ENCODE assay signal across 8 cellular contexts in genomic region chr7:151351027-151351426, GRCh38. TPM values are rescaled to one million over a fixed set of nuclear protein-coding genes. Genes with fewer than 3 reads are reported as not detected.
A peak's percentile ranks its signal among the peaks of the same experiment; 100 is the strongest.
DNase-seq lines count a peak whose midpoint lies in the region; ATAC-seq and TF ChIP-seq lines count a peak whose summit lies in the region.

No MANE protein-coding gene starts in this region.

- TF ChIP-seq CTCF in GM12865 (IDR thresholded peaks at IDR 0.05; ENCODE audit: insufficient read depth, low read depth, low read length, missing control alignments) (peak; percentile 62), OCI-LY7 (conservative IDR thresholded peaks at IDR 0.05; ENCODE audit: low read length) (peak; percentile 85)

- H3K4me3 Mint-ChIP-seq in activated naive CD8-positive, alpha-beta T cell treated with anti-CD3 and anti-CD28 coated beads, Interleukin-2, amount 50 U/mL, for 24 hours: peak overlapping the region; percentile 56

- peaks cover 9% of the 10 kb centered on the region; the same call in 1 of the 2 replicates for H3K79me2 ChIP-seq in OCI-LY7 (ENCODE audit: insufficient read depth, low read depth, low read length)

- ATAC-seq in activated naive CD8-positive, alpha-beta T cell treated with anti-CD3 and anti-CD28 coated beads, Interleukin-2, amount 50 U/mL, for 24 hours: peak; percentile 44
- ATAC-seq in HG02870 (IDR thresholded peaks at IDR 0.05; ENCODE audit: unreplicated experiment): no peak

- H3K9me3 ChIP-seq in OCI-LY7 (ENCODE audit: low read length): no peaks in the 10 kb centered on the region

- intact Hi-C loops in OCI-LY7 (cut with micrococcal nuclease; ENCODE audit: unreplicated experiment): loop anchor here (2.0 kb wide), 1 partner anchor 168 kb away; the partner anchor contains the start of gene RHEB

- no peaks in the 10 kb centered on the region for H3K9me3 Mint-ChIP-seq in activated naive CD8-positive, alpha-beta T cell treated with anti-CD3 and anti-CD28 coated beads, Interleukin-2, amount 50 U/mL, for 24 hours

- no peaks in the 10 kb centered on the region for H4K20me1 ChIP-seq in OCI-LY7 (ENCODE audit: insufficient read depth, low read length)

- H3K27ac Mint-ChIP-seq in activated naive CD8-positive, alpha-beta T cell treated with anti-CD3 and anti-CD28 coated beads, Interleukin-2, amount 50 U/mL, for 24 hours: peak overlapping the region; percentile 87

- no peaks in the 10 kb centered on the region for H3K9me2 ChIP-seq in OCI-LY7 (ENCODE audit: insufficient read depth, low read length)

- POLR2A ChIA-PET in OCI-LY7 (lab: Charles Lee): interaction anchor here (0.5 to 1.9 kb wide), 6 partner anchors 9 to 1980 kb away, joined by 3 to 5 read pairs (median 4); partner anchors contain the start of gene NUB1

- CTCF ChIA-PET in OCI-LY7 (lab: Charles Lee; ENCODE audit: unreplicated experiment): interaction anchor here (1.6 to 2.2 kb wide), 2 partner anchors 36 to 124 kb away, joined by 8 read pairs; partner anchors contain the start of gene ABCF2

- peak overlapping the region; percentile 94 for H3K27ac ChIP-seq in OCI-LY7 (ENCODE audit: low read depth, low read length, poor library complexity, severe bottlenecking)

- H2AFZ ChIP-seq in OCI-LY7 (ENCODE audit: low read length): no peak overlapping the region; the same call in 1 of the 2 replicates

- DNase-seq in GM12865 (ENCODE audit: low read depth) (peak; percentile 75), OCI-LY7 (ENCODE audit: low spot score) (peak; percentile 69), LoVo (ENCODE audit: low spot score) (no peak), middle frontal gyrus (ENCODE audit: extremely low spot score, low spot score) (no peak), NCI-H510A treated with DMSO at 0.1 percent for 48 hours (lab: John Stamatoyannopoulos, UW) (no peak)
- DNase-seq in activated naive CD8-positive, alpha-beta T cell treated with anti-CD3 and anti-CD28 coated beads, Interleukin-2, amount 50 U/mL, for 24 hours: peak; percentile 72
- peak; percentile 15 to 46 for DNase-seq in stimulated activated CD4-positive, alpha-beta T cell treated with anti-CD3 and anti-CD28 coated beads, Interleukin-1b, Interleukin-23, amount 100 ng/mL, for 4 hours (ENCODE audit: low read depth in 2 of 2)

- no peaks in the 10 kb centered on the region for H3K27me3 Mint-ChIP-seq in activated naive CD8-positive, alpha-beta T cell treated with anti-CD3 and anti-CD28 coated beads, Interleukin-2, amount 50 U/mL, for 24 hours

- H3K4me1 ChIP-seq in OCI-LY7 (ENCODE audit: insufficient read depth, low read length, poor library complexity, severe bottlenecking): peaks cover 58% of the 10 kb centered on the region

- H3K36me3 Mint-ChIP-seq in activated naive CD8-positive, alpha-beta T cell treated with anti-CD3 and anti-CD28 coated beads, Interleukin-2, amount 50 U/mL, for 24 hours (ENCODE audit: low read depth): peaks cover 39% of the 10 kb centered on the region

- peak overlapping the region; percentile 48 for H3K4me2 ChIP-seq in OCI-LY7 (ENCODE audit: low read length)

- H3K36me3 ChIP-seq in OCI-LY7 (ENCODE audit: insufficient read depth, low read length): peaks cover 78% of the 10 kb centered on the region

- H3K4me1 Mint-ChIP-seq in activated naive CD8-positive, alpha-beta T cell treated with anti-CD3 and anti-CD28 coated beads, Interleukin-2, amount 50 U/mL, for 24 hours: peaks cover 57% of the 10 kb centered on the region

- no peak overlapping the region for H3K4me3 ChIP-seq in GM12865 (ENCODE audit: low read depth, low read length)
- peak overlapping the region; percentile 7 for H3K4me3 ChIP-seq in OCI-LY7 (ENCODE audit: low read depth, low read length, poor library complexity, severe bottlenecking)

- BruUV-seq in OCI-LY7 (replicated peaks; lab: Mats Ljungman, UMichigan): no TSS peak

RNA-seq across cellular contexts. Expression of gene NUB1, which starts 9.4 kb away (rescaled TPM):
- total RNA-seq in OCI-LY7 (2014; rRNA removed; shearing (Covaris generic)): 44.1 and 44.2 TPM in 2 replicates
- total RNA-seq in OCI-LY7 (2022): 50.7 and 57.0 TPM in 2 replicates

RNA-seq across cellular contexts. Expression of gene WDR86, which starts 58.8 kb away (rescaled TPM):
- total RNA-seq in OCI-LY7 (2014; rRNA removed; shearing (Covaris generic)): 0.13 and 0.44 TPM in 2 replicates
- 0.51 and 0.65 TPM in 2 replicates for total RNA-seq in OCI-LY7 (2022)

Comparison
In these comparisons a context has a peak if more than half of its experiments do, and no peak if none do; other contexts are left out.
1. DNase-seq: peak in GM12865 (single experiment), OCI-LY7 (single experiment), activated naive CD8-positive, alpha-beta T cell treated with anti-CD3 and anti-CD28 coated beads, Interleukin-2, amount 50 U/mL, for 24 hours (single experiment) and stimulated activated CD4-positive, alpha-beta T cell treated with anti-CD3 and anti-CD28 coated beads, Interleukin-1b, Interleukin-23, amount 100 ng/mL, for 4 hours (2 of 2); none in LoVo (single experiment), middle frontal gyrus (single experiment) and NCI-H510A treated with DMSO at 0.1 percent for 48 hours (single experiment).